ENCODE assay signal across 1 cellular context in the genomic region with DNA sequence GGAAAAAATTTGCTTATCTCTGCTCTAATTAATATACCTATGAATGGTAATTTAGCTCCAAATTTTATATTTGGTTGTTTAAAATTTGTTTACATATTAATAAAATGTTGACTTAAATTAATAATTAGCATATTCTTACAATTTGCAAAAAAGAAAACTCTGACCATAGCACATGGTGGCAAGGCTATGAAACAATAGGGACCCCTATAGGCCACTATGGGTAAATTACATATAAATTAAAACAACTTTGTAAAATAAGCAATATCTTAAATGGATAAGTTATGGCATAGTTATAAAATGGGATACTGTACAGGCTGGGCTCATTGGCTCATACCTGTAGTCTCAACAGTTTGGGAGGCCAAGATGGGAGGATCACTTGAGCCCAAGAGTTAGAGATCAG.
TF ChIP-seq lines count a peak whose summit lies in the region.

No MANE protein-coding gene starts in this region.

TF ChIP-seq in endothelial cell of umbilical vein, 7 proteins besides CTCF, POLR2A, EP300 and RAD21:
- no peak for TF ChIP-seq MYC (IDR thresholded peaks at IDR 0.05; ENCODE audit: low read depth, low read length)
- no peak for TF ChIP-seq EZH2 (IDR thresholded peaks at IDR 0.05; ENCODE audit: borderline replicate concordance, low read depth, low read length, severe bottlenecking)
- TF ChIP-seq POLR2AphosphoS5 (IDR thresholded peaks at IDR 0.05; ENCODE audit: insufficient read depth, low read depth, low read length) = no peak
- TF ChIP-seq MAX (IDR thresholded peaks at IDR 0.05; ENCODE audit: insufficient read depth, insufficient read length) = no peak
- no peak for TF ChIP-seq GATA2 (IDR thresholded peaks at IDR 0.05; ENCODE audit: insufficient read depth, insufficient read length, low read depth, low read length)
- no peak for TF ChIP-seq JUN (IDR thresholded peaks at IDR 0.05; ENCODE audit: borderline replicate concordance, insufficient read depth, insufficient read length, low read depth)
- TF ChIP-seq FOS (IDR thresholded peaks at IDR 0.05; ENCODE audit: borderline replicate concordance, insufficient read depth, low read length) = no peak
TF ChIP-seq in endothelial cell of umbilical vein: peak in this region for 0.
